20 cellular contexts compared by ENCODE assay signal in the genomic region with DNA sequence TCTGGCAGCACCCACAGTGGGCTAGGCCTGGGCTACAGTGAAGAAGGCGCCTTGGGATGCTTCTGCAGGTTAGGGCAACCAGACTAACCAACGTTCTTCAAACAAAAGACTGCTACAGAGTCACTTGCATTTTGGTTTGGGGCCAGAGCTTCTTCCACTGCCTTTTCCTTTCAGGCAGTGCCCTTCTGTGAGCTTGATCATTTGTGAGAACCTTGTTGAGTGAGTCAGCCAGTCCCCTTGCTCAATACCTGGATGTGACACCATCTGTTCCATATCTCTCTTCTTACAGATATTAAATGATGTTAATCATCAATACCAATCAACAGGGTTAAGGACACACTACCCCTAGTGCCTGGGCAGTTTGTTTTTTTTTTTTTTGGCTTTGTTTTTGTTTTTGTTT. TPM values are rescaled to one million over a fixed set of nuclear protein-coding genes. Genes with fewer than 3 reads are reported as not detected.
DNase-seq lines count a peak whose midpoint lies in the region; ATAC-seq and TF ChIP-seq lines count a peak whose summit lies in the region.
"Had no signal": no experiment of that assay in that cellular context is flagged by ENCODE, and none has a peak within 500 bp of the region (broad histone marks: within the 10 kb centered on the region; RNA-seq: fewer than 3 reads in every experiment).

No MANE protein-coding gene starts in this region.

- H3K4me3 ChIP-seq in fibroblast of mammary gland (ENCODE audit: control insufficient read depth, low read depth, low read length) (no peak overlapping the region), upper lobe of right lung (no peak overlapping the region)
- H3K4me3 ChIP-seq: GM12878 had no signal

- H3K27ac ChIP-seq in RWPE1 (peak overlapping the region; percentile 11; the same call in 1 of the 2 replicates), upper lobe of right lung (no peak overlapping the region)

- H3K36me3 ChIP-seq in upper lobe of right lung: no peaks in the 10 kb centered on the region

- TF ChIP-seq CTCF in RWPE1 (conservative IDR thresholded peaks at IDR 0.05; ENCODE audit: low read depth): no peak
- no peak for TF ChIP-seq CTCF in fibroblast of mammary gland (conservative IDR thresholded peaks at IDR 0.05; ENCODE audit: control insufficient read depth, insufficient read depth, low read depth, low read length)
- TF ChIP-seq CTCF in upper lobe of right lung (IDR thresholded peaks at IDR 0.05): no peak

- CTCF ChIA-PET in RWPE1 (lab: Yijun Ruan, JAX): interaction anchor here (0.6 to 3.6 kb wide), 2 partner anchors 11 to 500 kb away, joined by 4 to 31 read pairs; no protein-coding TSS in a partner anchor

- no peaks in the 10 kb centered on the region for H3K9me3 ChIP-seq in upper lobe of right lung
- H3K9me3 ChIP-seq: Caco-2, SK-N-SH had no signal

- H3K4me1 ChIP-seq in upper lobe of right lung: no peaks in the 10 kb centered on the region
- H3K4me1 ChIP-seq: Caco-2 had no signal

- intact Hi-C loops in upper lobe of right lung (cut with DNase I): no loop called here

- no peak for ATAC-seq in upper lobe of right lung
- no peak for ATAC-seq in HG02938 (IDR thresholded peaks at IDR 0.05; ENCODE audit: unreplicated experiment)
- ATAC-seq: GM12878, right cardiac atrium had no signal

- no peaks in the 10 kb centered on the region for H3K27me3 ChIP-seq in upper lobe of right lung

- DNase-seq in stimulated activated CD4-positive, alpha-beta T cell treated with anti-CD3 and anti-CD28 coated beads, Interleukin-15, amount 100 ng/mL, for 24 hours: peak; percentile 31
- DNase-seq in stimulated activated CD4-positive, alpha-beta T cell treated with anti-CD3 and anti-CD28 coated beads, Interleukin-2, amount 100 ng/mL, for 24 hours: no peak
- no peak for DNase-seq in RWPE1 (ENCODE audit: low spot score)
- peak; percentile 36 for DNase-seq in fibroblast of mammary gland (ENCODE audit: low read depth)
- no peak for DNase-seq in NCI-H146 treated with DMSO at 0.1 percent for 48 hours (lab: John Stamatoyannopoulos, UW; ENCODE audit: unreplicated experiment)
- no peak for DNase-seq in upper lobe of right lung
- DNase-seq in DMS53 (lab: John Stamatoyannopoulos, UW): no peak
- DNase-seq: activated CD4-positive, alpha-beta T cell treated with anti-CD3 and anti-CD28 coated beads for 4 hours; amygdala; Caco-2; hypothalamus; midbrain; NCI-H1105 treated with DMSO at 0.1 percent for 48 hours; NCI-H2171; NCI-H69; right cardiac atrium; SK-N-SH; T1000 had no signal

- POLR2A ChIA-PET in RWPE1 (lab: Yijun Ruan, JAX; ENCODE audit: low non-redundant PET): no interaction called here

RNA-seq across cellular contexts. Expression of a gene that starts 46.5 kb away (rescaled TPM):
- total RNA-seq in upper lobe of right lung: 112 TPM

Comparison
In these comparisons a context has a peak if more than half of its experiments do, and no peak if none do; other contexts are left out.
1. DNase-seq: peak in stimulated activated CD4-positive, alpha-beta T cell treated with anti-CD3 and anti-CD28 coated beads, Interleukin-15, amount 100 ng/mL, for 24 hours (single experiment) and fibroblast of mammary gland (single experiment); none in stimulated activated CD4-positive, alpha-beta T cell treated with anti-CD3 and anti-CD28 coated beads, Interleukin-2, amount 100 ng/mL, for 24 hours (0 of 2), RWPE1 (single experiment), NCI-H146 treated with DMSO at 0.1 percent for 48 hours (single experiment), upper lobe of right lung (single experiment) and DMS53 (single experiment).